Comparison of ENCODE assay signal across 20 cellular contexts in the genomic region with DNA sequence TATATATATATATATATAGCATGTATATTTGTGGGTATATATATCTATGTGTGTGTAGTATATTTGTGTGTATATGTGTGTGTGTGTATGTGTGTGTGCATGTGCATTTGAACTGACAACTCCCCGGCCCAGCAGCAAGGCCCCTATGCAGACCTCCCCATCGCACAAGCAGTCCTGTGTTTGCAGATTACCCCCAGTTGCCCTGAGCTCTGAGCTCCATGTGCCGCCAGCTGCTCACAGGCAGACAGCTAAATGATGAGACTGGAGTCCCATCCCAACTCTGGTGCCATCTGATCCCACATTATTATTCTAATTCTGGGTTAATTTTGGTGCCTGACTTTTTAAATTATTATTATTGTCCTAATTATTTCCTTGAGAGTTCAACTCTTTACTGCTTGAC.
"Had no signal": no experiment of that assay in that cellular context is flagged by ENCODE, and none has a peak within 500 bp of the region (broad histone marks: within the 10 kb centered on the region; RNA-seq: fewer than 3 reads in every experiment).

No MANE protein-coding gene starts in this region.

- H3K4me1 ChIP-seq: parathyroid adenoma, testis, upper lobe of right lung had no signal

- H3K36me3 Mint-ChIP-seq: activated CD4-positive, alpha-beta memory T cell treated with anti-CD3 and anti-CD28 coated beads for 36 hours; activated naive CD4-positive, alpha-beta T cell treated with anti-CD3 and anti-CD28 coated beads, Interleukin-2, amount 50 U/mL, for 72 hours; mesothelial cell of epicardium; natural killer cell treated with Interleukin-12 subunit alpha and Interleukin-12 subunit beta and Interleukin-15 and Interleukin-18, amount 100 ng/mL, for 72 hours; stimulated activated memory B cell treated with anti-CD40 and anti-IgM and Interleukin-4, amounts not matched to agents 10 μg/mL and 1 μg/mL and 100 μg/mL, for 72 hours had no signal

- H2AFZ ChIP-seq: parathyroid adenoma had no signal

- H3K4me3 ChIP-seq: testis, upper lobe of right lung had no signal

- H3K9me3 Mint-ChIP-seq: activated B cell treated with CpG ODN at 0.5 μM for 24 hours; activated CD4-positive, alpha-beta memory T cell treated with anti-CD3 and anti-CD28 coated beads for 36 hours; activated naive CD4-positive, alpha-beta T cell treated with anti-CD3 and anti-CD28 coated beads, Interleukin-2, amount 50 U/mL, for 72 hours; activated T-helper 1 cell treated with anti-CD3 and anti-CD28 coated beads, Interleukin-12 subunit alpha, Interleukin-12 subunit beta, Interleukin-2, Interleukin-4 antibody, amounts not matched to agents 30 ng/mL and 10 ng/mL and 1 ng/mL, durations not matched to agents 14 hours and 24 hours and 36 hours; mesothelial cell of epicardium; natural killer cell treated with Interleukin-12 subunit alpha and Interleukin-12 subunit beta and Interleukin-15 and Interleukin-18, amount 100 ng/mL, for 72 hours; stimulated activated memory B cell treated with anti-CD40 and anti-IgM and Interleukin-4, amounts not matched to agents 10 μg/mL and 1 μg/mL and 100 μg/mL, for 72 hours; T-helper 2 cell treated with Interferon-gamma antibody and Interleukin-4, amounts not matched to agents 5 μg/mL and 100 μg/mL, for 36 hours had no signal

- H3K4me1 Mint-ChIP-seq: activated B cell treated with CpG ODN at 0.5 μM for 24 hours; stimulated activated memory B cell treated with anti-CD40 and anti-IgM and Interleukin-4, amounts not matched to agents 10 μg/mL and 1 μg/mL and 100 μg/mL, for 72 hours had no signal

- H3K27ac ChIP-seq: foreskin keratinocyte, neutrophil, parathyroid adenoma, testis, upper lobe of right lung had no signal

- H3K79me2 ChIP-seq: parathyroid adenoma had no signal

- H3K36me3 ChIP-seq: neutrophil, upper lobe of right lung had no signal

- H3K9me3 ChIP-seq: neutrophil, testis, upper lobe of right lung had no signal

- H3K27ac Mint-ChIP-seq: activated B cell treated with CpG ODN at 0.5 μM for 24 hours; activated CD4-positive, alpha-beta memory T cell treated with anti-CD3 and anti-CD28 coated beads for 36 hours; activated naive CD4-positive, alpha-beta T cell treated with anti-CD3 and anti-CD28 coated beads, Interleukin-2, amount 50 U/mL, for 72 hours; activated T-helper 1 cell treated with anti-CD3 and anti-CD28 coated beads, Interleukin-12 subunit alpha, Interleukin-12 subunit beta, Interleukin-2, Interleukin-4 antibody, amounts not matched to agents 30 ng/mL and 10 ng/mL and 1 ng/mL, durations not matched to agents 14 hours and 24 hours and 36 hours; mesothelial cell of epicardium; natural killer cell treated with Interleukin-12 subunit alpha and Interleukin-12 subunit beta and Interleukin-15 and Interleukin-18, amount 100 ng/mL, for 72 hours; stimulated activated memory B cell treated with anti-CD40 and anti-IgM and Interleukin-4, amounts not matched to agents 10 μg/mL and 1 μg/mL and 100 μg/mL, for 72 hours; T-helper 2 cell treated with Interferon-gamma antibody and Interleukin-4, amounts not matched to agents 5 μg/mL and 100 μg/mL, for 36 hours had no signal

- H3K27me3 Mint-ChIP-seq: activated CD4-positive, alpha-beta memory T cell treated with anti-CD3 and anti-CD28 coated beads for 36 hours had no signal

- H3K4me3 Mint-ChIP-seq: activated B cell treated with CpG ODN at 0.5 μM for 24 hours; activated CD4-positive, alpha-beta memory T cell treated with anti-CD3 and anti-CD28 coated beads for 36 hours; activated T-helper 1 cell treated with anti-CD3 and anti-CD28 coated beads, Interleukin-12 subunit alpha, Interleukin-12 subunit beta, Interleukin-2, Interleukin-4 antibody, amounts not matched to agents 30 ng/mL and 10 ng/mL and 1 ng/mL, durations not matched to agents 14 hours and 24 hours and 36 hours; mesothelial cell of epicardium; natural killer cell treated with Interleukin-12 subunit alpha and Interleukin-12 subunit beta and Interleukin-15 and Interleukin-18, amount 100 ng/mL, for 72 hours; stimulated activated memory B cell treated with anti-CD40 and anti-IgM and Interleukin-4, amounts not matched to agents 10 μg/mL and 1 μg/mL and 100 μg/mL, for 72 hours; T-helper 2 cell treated with Interferon-gamma antibody and Interleukin-4, amounts not matched to agents 5 μg/mL and 100 μg/mL, for 36 hours had no signal

- H3K27me3 ChIP-seq: foreskin keratinocyte, neutrophil, testis, upper lobe of right lung had no signal

- DNase-seq: activated B cell treated with CpG ODN at 0.5 μM for 24 hours; activated CD4-positive, alpha-beta memory T cell treated with anti-CD3 and anti-CD28 coated beads for 36 hours; activated CD4-positive, alpha-beta T cell treated with anti-CD3 and anti-CD28 coated beads for 4 hours; activated gamma-delta T cell treated with Interleukin-2 at 50 U/mL for 16 hours; activated T-cell treated with anti-CD3 and anti-CD28 coated beads for 4 hours; caudate nucleus; hypothalamus; islet precursor cell; stimulated activated CD4-positive, alpha-beta T cell treated with anti-CD3 and anti-CD28 coated beads, Interleukin-4, amount 100 ng/mL, for 4 hours; testis; upper lobe of right lung had no signal
